ENCODE assay signal across 8 cellular contexts in genomic region chr1:246753670-246754535, GRCh38. TPM values are rescaled to one million over a fixed set of nuclear protein-coding genes. Genes with fewer than 3 reads are reported as not detected.
A peak's percentile ranks its signal among the peaks of the same experiment; 100 is the strongest.
DNase-seq lines count a peak whose midpoint lies in the region; ATAC-seq and TF ChIP-seq lines count a peak whose summit lies in the region.

No MANE protein-coding gene starts in this region.

- CTCF ChIA-PET in naive thymus-derived CD4-positive, alpha-beta T cell (lab: Charles Lee) = no interaction called here

- no peaks in the 10 kb centered on the region for H3K4me1 ChIP-seq in naive thymus-derived CD4-positive, alpha-beta T cell (ENCODE audit: control insufficient read depth in 2 of 2, insufficient read depth in 2 of 2, low read length in 2 of 2)

- no peaks in the 10 kb centered on the region for H3K36me3 ChIP-seq in naive thymus-derived CD4-positive, alpha-beta T cell (ENCODE audit: control insufficient read depth in 2 of 3, insufficient read depth in 3 of 3, low read length in 3 of 3)

- ATAC-seq in GM18867 (IDR thresholded peaks at IDR 0.05; ENCODE audit: unreplicated experiment) = peak; percentile 98
- ATAC-seq in HG03135 (IDR thresholded peaks at IDR 0.05; ENCODE audit: unreplicated experiment) = peak; percentile 93
- ATAC-seq in naive thymus-derived CD4-positive, alpha-beta T cell = peak; percentile 81

- H3K27ac Mint-ChIP-seq in naive thymus-derived CD4-positive, alpha-beta T cell = no peak overlapping the region

- no peaks in the 10 kb centered on the region for H3K9me3 ChIP-seq in naive thymus-derived CD4-positive, alpha-beta T cell (ENCODE audit: control insufficient read depth in 2 of 3, low read length in 3 of 3)

- H3K36me3 Mint-ChIP-seq in naive thymus-derived CD4-positive, alpha-beta T cell = no peaks in the 10 kb centered on the region

- no peak overlapping the region for H3K4me3 ChIP-seq in epithelial cell of esophagus (ENCODE audit: low read length)
- H3K4me3 ChIP-seq in naive thymus-derived CD4-positive, alpha-beta T cell (ENCODE audit: low read length) = no peak overlapping the region

- H3K27ac ChIP-seq in naive thymus-derived CD4-positive, alpha-beta T cell (ENCODE audit: low read depth, low read length) = no peak overlapping the region

- POLR2A ChIA-PET in naive thymus-derived CD4-positive, alpha-beta T cell (lab: Charles Lee) = no interaction called here

- H3K27me3 ChIP-seq in naive thymus-derived CD4-positive, alpha-beta T cell (ENCODE audit: control insufficient read depth in 2 of 2, insufficient read depth in 2 of 2, low read length in 2 of 2) = no peaks in the 10 kb centered on the region

- peak; percentile 72 for DNase-seq in AG20443 (ENCODE audit: low spot score)
- DNase-seq in NCI-H748 (lab: John Stamatoyannopoulos, UW; ENCODE audit: unreplicated experiment) = peak; percentile 56
- peak; percentile 23 to 25 for DNase-seq in activated CD8-positive, alpha-beta memory T cell treated with anti-CD3 and anti-CD28 coated beads for 1 hour (ENCODE audit: extremely low read depth in 1 of 2, low read depth in 1 of 2)
- DNase-seq in epithelial cell of esophagus (ENCODE audit: low read depth) = peak; percentile 65
- DNase-seq in naive thymus-derived CD4-positive, alpha-beta T cell = peak; percentile 20 to 55 (median 44)
- peak; percentile 3 to 58 (median 34) for DNase-seq in stimulated activated naive CD4-positive, alpha-beta T cell (lab: John Stamatoyannopoulos, UW)

- no peaks in the 10 kb centered on the region for H3K9me3 Mint-ChIP-seq in naive thymus-derived CD4-positive, alpha-beta T cell

- no peak overlapping the region for H3K4me3 Mint-ChIP-seq in naive thymus-derived CD4-positive, alpha-beta T cell

- H3K27me3 Mint-ChIP-seq in naive thymus-derived CD4-positive, alpha-beta T cell = no peaks in the 10 kb centered on the region

- intact Hi-C loops in naive thymus-derived CD4-positive, alpha-beta T cell (cut with micrococcal nuclease) = loop anchor here (1.0 to 10.0 kb wide), 4 partner anchors 55 to 257 kb away; partner anchors contain the start of genes CNST (in 1 of the 2) and TFB2M (in 1 of the 2)

- H3K4me1 Mint-ChIP-seq in naive thymus-derived CD4-positive, alpha-beta T cell = no peaks in the 10 kb centered on the region

- peak; percentile 85 for TF ChIP-seq CTCF in epithelial cell of esophagus (IDR thresholded peaks at IDR 0.05; ENCODE audit: insufficient read depth, low read depth, low read length, missing control alignments)

RNA-seq across cellular contexts. Expression of gene SCCPDH, which starts 29.7 kb away (rescaled TPM):
- total RNA-seq in naive thymus-derived CD4-positive, alpha-beta T cell = 10 to 100 TPM in 1 of 5 experiments, 1 to 10 TPM in 4; 3.5 to 14.5 (median 5.3) TPM
- 1 to 10 TPM; 5.2 to 7.0 TPM for polyA plus RNA-seq in naive thymus-derived CD4-positive, alpha-beta T cell
